ENCODE assay signal across 23 cellular contexts in the genomic region with DNA sequence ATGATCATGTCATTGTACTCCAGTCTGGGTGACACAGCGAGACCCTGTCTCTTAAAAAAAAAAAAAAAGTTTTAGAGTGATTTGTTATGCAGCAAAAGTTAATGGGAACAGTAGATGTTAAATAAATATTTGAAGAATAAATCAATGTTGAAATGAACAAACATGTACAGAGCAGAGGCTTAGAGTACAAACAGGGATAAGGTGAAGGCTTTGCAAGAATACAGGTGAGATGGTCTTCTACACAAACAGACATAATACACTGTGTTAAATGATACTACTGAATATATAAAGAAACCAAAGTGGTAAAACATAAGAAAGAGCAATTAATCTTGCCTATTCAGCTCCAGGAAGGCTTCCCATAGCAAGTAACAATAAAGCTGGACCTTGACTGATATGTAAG.
DNase-seq lines count a peak whose midpoint lies in the region; ATAC-seq, FAIRE-seq and TF ChIP-seq lines count a peak whose summit lies in the region.
"Had no signal": no experiment of that assay in that cellular context is flagged by ENCODE, and none has a peak within 500 bp of the region (broad histone marks: within the 10 kb centered on the region; RNA-seq: fewer than 3 reads in every experiment).

No MANE protein-coding gene starts in this region.

- ATAC-seq in right lobe of liver (peak; percentile 77 to 89 (median 81)), GM18861 (IDR thresholded peaks at IDR 0.05; ENCODE audit: unreplicated experiment) (no peak)
- ATAC-seq: A549, GM23338, HCT116 had no signal

- in situ Hi-C loops in G401 (cut with HindIII; ENCODE audit: low sequenced_read_pairs), result no loop called here

- H3K27ac Mint-ChIP-seq in CD14-positive monocyte, result no peak overlapping the region
- H3K27ac Mint-ChIP-seq: CD4-positive, CD25-positive, alpha-beta regulatory T cell; CD8-positive, alpha-beta memory T cell; GM23338; H9 had no signal

- H3K27me3 ChIP-seq in hepatocyte (no peaks in the 10 kb centered on the region), right lobe of liver (no peaks in the 10 kb centered on the region)
- H3K27me3 ChIP-seq: BE2C; BLaER1 treated with 17β-estradiol and CSF1 and Interleukin-3, amounts not matched to agents 10 nM and 100 nM had no signal

- no peak overlapping the region for H3K4me2 ChIP-seq in hepatocyte
- H3K4me2 ChIP-seq: A549; BLaER1 treated with 17β-estradiol and CSF1 and Interleukin-3, amounts not matched to agents 10 nM and 100 nM; GM23338 had no signal

- no peaks in the 10 kb centered on the region for H3K36me3 Mint-ChIP-seq in CD14-positive monocyte
- H3K36me3 Mint-ChIP-seq: CD4-positive, CD25-positive, alpha-beta regulatory T cell; CD8-positive, alpha-beta memory T cell had no signal

- 58% methylated on average over 1 of the region's 1 CpG for whole genome bisulfite sequencing in hepatocyte (ENCODE audit: low lambda C conversion rate, missing lambda C conversion rate)
- WGBS in right lobe of liver (ENCODE audit: insufficient coverage, low coverage, low lambda C conversion rate, missing lambda C conversion rate), result 9% methylated on average over 1 of the region's 1 CpG

- H4K20me1 ChIP-seq in hepatocyte (ENCODE audit: insufficient read depth, poor library complexity, severe bottlenecking), result no peaks in the 10 kb centered on the region
- H4K20me1 ChIP-seq: BLaER1 treated with 17β-estradiol and CSF1 and Interleukin-3, amounts not matched to agents 10 nM and 100 nM had no signal

- H3K27me3 Mint-ChIP-seq in CD14-positive monocyte (ENCODE audit: low read depth in 3 of 3), result no peaks in the 10 kb centered on the region
- H3K27me3 Mint-ChIP-seq: CD4-positive, CD25-positive, alpha-beta regulatory T cell; CD8-positive, alpha-beta memory T cell had no signal

- no peak for DNase-seq in D721Med (ENCODE audit: insufficient read length, low spot score)
- peak; percentile 45 for DNase-seq in NCI-H69 (lab: John Stamatoyannopoulos, UW)
- DNase-seq in hepatocyte (ENCODE audit: low spot score), result no peak
- DNase-seq in right lobe of liver, result no peak
- no peak for DNase-seq in CD14-positive monocyte (ENCODE audit: low spot score)
- no peak for DNase-seq in G401 (ENCODE audit: low spot score)
- DNase-seq: 8988T; ACHN; AML-193; BE2C; CD4-positive, CD25-positive, alpha-beta regulatory T cell; CD8-positive, alpha-beta memory T cell; DMS53; DMS79 treated with DMSO at 0.1 percent for 48 hours; H9 had no signal

- H3K9me2 ChIP-seq in hepatocyte (replicated peaks; ENCODE audit: insufficient read depth), result no peaks in the 10 kb centered on the region

- peak; percentile 11 for FAIRE-seq in D721Med (lab: Jason Lieb, UNC)
- FAIRE-seq: A549, G401.6, GM12892, GM19239 had no signal

- H3K4me1 Mint-ChIP-seq in CD14-positive monocyte, result no peaks in the 10 kb centered on the region
- H3K4me1 Mint-ChIP-seq: CD4-positive, CD25-positive, alpha-beta regulatory T cell; CD8-positive, alpha-beta memory T cell; GM23338; H9 had no signal

- no peak for TF ChIP-seq POLR2A in right lobe of liver (IDR thresholded peaks at IDR 0.05)

- H3K9me3 Mint-ChIP-seq in CD14-positive monocyte, result peaks cover 0 to 9% (median 2%) of the 10 kb centered on the region in 7 donors
- H3K9me3 Mint-ChIP-seq: GM23338, H9 had no signal

- no peak overlapping the region for H2AFZ ChIP-seq in hepatocyte
- H2AFZ ChIP-seq: GM23338 had no signal

- H3K36me3 ChIP-seq in hepatocyte (replicated peaks; ENCODE audit: insufficient read depth, low read depth), result no peaks in the 10 kb centered on the region
- no peaks in the 10 kb centered on the region for H3K36me3 ChIP-seq in right lobe of liver
- H3K36me3 ChIP-seq: BE2C; BLaER1 treated with 17β-estradiol and CSF1 and Interleukin-3, amounts not matched to agents 10 nM and 100 nM had no signal

- H3K4me1 ChIP-seq in hepatocyte (ENCODE audit: insufficient read depth) (peaks cover 9% of the 10 kb centered on the region), right lobe of liver (peaks cover 0 to 29% (median 14%) of the 10 kb centered on the region in 4 donors)
- H3K4me1 ChIP-seq: A549; BE2C; BLaER1 treated with 17β-estradiol and CSF1 and Interleukin-3, amounts not matched to agents 10 nM and 100 nM had no signal

- H3K4me3 Mint-ChIP-seq in CD14-positive monocyte, result no peak overlapping the region
- H3K4me3 Mint-ChIP-seq: CD4-positive, CD25-positive, alpha-beta regulatory T cell; CD8-positive, alpha-beta memory T cell; GM23338; H9 had no signal

- no peaks in the 10 kb centered on the region for H3K79me2 ChIP-seq in hepatocyte

- intact Hi-C loops in right lobe of liver (cut with DNase I) (no loop called here), CD14-positive monocyte (cut with micrococcal nuclease) (no loop called here)

- H3K9me3 ChIP-seq in hepatocyte (ENCODE audit: low read depth) (no peaks in the 10 kb centered on the region), right lobe of liver (no peaks in the 10 kb centered on the region)
- H3K9me3 ChIP-seq: A549; BE2C; BLaER1 treated with 17β-estradiol and CSF1 and Interleukin-3, amounts not matched to agents 10 nM and 100 nM had no signal

- H3K27ac ChIP-seq in hepatocyte (peak overlapping the region; percentile 18), right lobe of liver (peak overlapping the region; percentile 29 to 37 (median 37))
- H3K27ac ChIP-seq: A549; BLaER1 treated with 17β-estradiol and CSF1 and Interleukin-3, amounts not matched to agents 10 nM and 100 nM had no signal

- no peak for TF ChIP-seq CTCF in D721Med (IDR thresholded peaks at IDR 0.05; ENCODE audit: insufficient read depth, missing control alignments)
- no peak for TF ChIP-seq CTCF in hepatocyte (IDR thresholded peaks at IDR 0.05; ENCODE audit: poor library complexity)
- no peak for TF ChIP-seq CTCF in right lobe of liver (IDR thresholded peaks at IDR 0.05)
- TF ChIP-seq CTCF in CD14-positive monocyte (IDR thresholded peaks at IDR 0.05), result no peak

- no peak overlapping the region for H3K4me3 ChIP-seq in hepatocyte
- H3K4me3 ChIP-seq in right lobe of liver, result no peak overlapping the region
- H3K4me3 ChIP-seq: A549; BLaER1 treated with 17β-estradiol and CSF1 and Interleukin-3, amounts not matched to agents 10 nM and 100 nM; GM23338 had no signal
